In genomic region chr4:26094076-26094475, GRCh38 we compare ENCODE assay signal across 15 cellular contexts.
DNase-seq lines count a peak whose midpoint lies in the region; ATAC-seq and TF ChIP-seq lines count a peak whose summit lies in the region.
"Had no signal": no experiment of that assay in that cellular context is flagged by ENCODE, and none has a peak within 500 bp of the region (broad histone marks: within the 10 kb centered on the region; RNA-seq: fewer than 3 reads in every experiment).

No MANE protein-coding gene starts in this region.

- no peak for TF ChIP-seq POLR2A in gastroesophageal sphincter (IDR thresholded peaks at IDR 0.05)

- H3K9me3 Mint-ChIP-seq in activated CD4-positive, alpha-beta memory T cell treated with anti-CD3 and anti-CD28 coated beads for 36 hours = peaks cover 41% of the 10 kb centered on the region
- peaks cover 71% of the 10 kb centered on the region for H3K9me3 Mint-ChIP-seq in activated CD4-positive, alpha-beta memory T cell treated with anti-CD3 and anti-CD28 coated beads, Interleukin-2, amount 10 ng/mL, durations not matched to agents 7 days and 5 days
- peaks cover 78% of the 10 kb centered on the region for H3K9me3 Mint-ChIP-seq in activated T-helper 1 cell treated with anti-CD3 and anti-CD28 coated beads, Interleukin-12 subunit alpha, Interleukin-12 subunit beta, Interleukin-2, Interleukin-4 antibody, amounts not matched to agents 30 ng/mL and 10 ng/mL and 1 ng/mL, durations not matched to agents 14 hours and 24 hours and 36 hours

- no peaks in the 10 kb centered on the region for H3K27me3 ChIP-seq in gastroesophageal sphincter

- H3K36me3 ChIP-seq in gastroesophageal sphincter = no peaks in the 10 kb centered on the region
- H3K36me3 ChIP-seq: HAP-1 had no signal

- H3K9me3 ChIP-seq in gastroesophageal sphincter = peaks cover 0 to 33% (median 0%) of the 10 kb centered on the region in 3 donors
- H3K9me3 ChIP-seq: A549 had no signal

- no peak overlapping the region for H3K4me3 ChIP-seq in gastroesophageal sphincter
- H3K4me3 ChIP-seq: A549, HAP-1 had no signal

- H3K27ac Mint-ChIP-seq in activated CD4-positive, alpha-beta memory T cell treated with anti-CD3 and anti-CD28 coated beads for 36 hours = peak overlapping the region; percentile 71
- H3K27ac Mint-ChIP-seq in activated CD4-positive, alpha-beta memory T cell treated with anti-CD3 and anti-CD28 coated beads, Interleukin-2, amount 10 ng/mL, durations not matched to agents 7 days and 5 days = no peak overlapping the region
- H3K27ac Mint-ChIP-seq in activated T-helper 1 cell treated with anti-CD3 and anti-CD28 coated beads, Interleukin-12 subunit alpha, Interleukin-12 subunit beta, Interleukin-2, Interleukin-4 antibody, amounts not matched to agents 30 ng/mL and 10 ng/mL and 1 ng/mL, durations not matched to agents 14 hours and 24 hours and 36 hours = peak overlapping the region; percentile 94
- H3K27ac Mint-ChIP-seq: CD14-positive monocyte had no signal

- TF ChIP-seq EP300 in gastroesophageal sphincter (IDR thresholded peaks at IDR 0.05) = no peak

- no peak overlapping the region for H3K27ac ChIP-seq in gastroesophageal sphincter
- H3K27ac ChIP-seq: A549 had no signal

- H3K36me3 Mint-ChIP-seq in activated CD4-positive, alpha-beta memory T cell treated with anti-CD3 and anti-CD28 coated beads for 36 hours = peaks cover 22% of the 10 kb centered on the region
- peaks cover 67% of the 10 kb centered on the region for H3K36me3 Mint-ChIP-seq in activated CD4-positive, alpha-beta memory T cell treated with anti-CD3 and anti-CD28 coated beads, Interleukin-2, amount 10 ng/mL, durations not matched to agents 7 days and 5 days (ENCODE audit: low read depth)
- peaks cover 61% of the 10 kb centered on the region for H3K36me3 Mint-ChIP-seq in activated T-helper 1 cell treated with anti-CD3 and anti-CD28 coated beads, Interleukin-12 subunit alpha, Interleukin-12 subunit beta, Interleukin-2, Interleukin-4 antibody, amounts not matched to agents 30 ng/mL and 10 ng/mL and 1 ng/mL, durations not matched to agents 14 hours and 24 hours and 36 hours (ENCODE audit: low read depth)

- ATAC-seq in gastroesophageal sphincter (peak; percentile 36), HG03196 (IDR thresholded peaks at IDR 0.05; ENCODE audit: unreplicated experiment) (no peak)
- peak; percentile 83 for ATAC-seq in stimulated activated naive CD8-positive, alpha-beta T cell treated with anti-CD3 and anti-CD28 coated beads, Interleukin-15, Interleukin-2, amounts not matched to agents 100 U/mL and 50 U/mL, for 24 hours
- ATAC-seq: A549 had no signal

- POLR2A ChIA-PET in activated CD4-positive, alpha-beta memory T cell treated with anti-CD3 and anti-CD28 coated beads for 36 hours (lab: Charles Lee) = interaction anchor here (1.4 to 1.7 kb wide), 2 partner anchors 19 to 225 kb away, joined by 4 to 7 read pairs; no protein-coding TSS in a partner anchor
- POLR2A ChIA-PET in activated CD4-positive, alpha-beta memory T cell treated with anti-CD3 and anti-CD28 coated beads, Interleukin-2, amount 10 ng/mL, durations not matched to agents 7 days and 5 days (lab: Charles Lee) = interaction anchor here (1.1 to 1.3 kb wide), 3 partner anchors 10 to 18 kb away, joined by 3 to 5 read pairs (median 4); no protein-coding TSS in a partner anchor

- intact Hi-C loops in activated CD4-positive, alpha-beta memory T cell treated with anti-CD3 and anti-CD28 coated beads for 36 hours (cut with micrococcal nuclease) = no loop called here
- intact Hi-C loops in activated T-helper 1 cell treated with anti-CD3 and anti-CD28 coated beads, Interleukin-12 subunit alpha, Interleukin-12 subunit beta, Interleukin-2, Interleukin-4 antibody, amounts not matched to agents 30 ng/mL and 10 ng/mL and 1 ng/mL, durations not matched to agents 14 hours and 24 hours and 36 hours (cut with micrococcal nuclease) = no loop called here

- 67% methylated on average over 1 of the region's 2 CpGs for WGBS in gastroesophageal sphincter (ENCODE audit: low coverage in 1 of 2), 2 donors

- no peak for DNase-seq in activated CD4-positive, alpha-beta memory T cell treated with anti-CD3 and anti-CD28 coated beads for 36 hours
- no peak for DNase-seq in activated CD4-positive, alpha-beta memory T cell treated with anti-CD3 and anti-CD28 coated beads, Interleukin-2, amount 10 ng/mL, durations not matched to agents 7 days and 5 days
- DNase-seq in activated T-helper 1 cell treated with anti-CD3 and anti-CD28 coated beads, Interleukin-12 subunit alpha, Interleukin-12 subunit beta, Interleukin-2, Interleukin-4 antibody, amounts not matched to agents 30 ng/mL and 10 ng/mL and 1 ng/mL, durations not matched to agents 14 hours and 24 hours and 36 hours (ENCODE audit: low spot score) = no peak
- DNase-seq in stimulated activated naive CD8-positive, alpha-beta T cell treated with anti-CD3 and anti-CD28 coated beads, Interleukin-15, Interleukin-2, amounts not matched to agents 100 U/mL and 50 U/mL, for 24 hours = no peak
- DNase-seq in NCI-H2196 treated with DMSO at 0.1 percent for 48 hours (lab: John Stamatoyannopoulos, UW; ENCODE audit: unreplicated experiment) (no peak), NAMALWA (ENCODE audit: low spot score) (no peak)
- DNase-seq: Caco-2, NCI-H1417, NCI-H2029, NCI-H510A treated with DMSO at 0.1 percent for 48 hours had no signal

- peaks cover 2% of the 10 kb centered on the region for H3K27me3 Mint-ChIP-seq in activated CD4-positive, alpha-beta memory T cell treated with anti-CD3 and anti-CD28 coated beads for 36 hours
- no peaks in the 10 kb centered on the region for H3K27me3 Mint-ChIP-seq in activated CD4-positive, alpha-beta memory T cell treated with anti-CD3 and anti-CD28 coated beads, Interleukin-2, amount 10 ng/mL, durations not matched to agents 7 days and 5 days
- H3K27me3 Mint-ChIP-seq in activated T-helper 1 cell treated with anti-CD3 and anti-CD28 coated beads, Interleukin-12 subunit alpha, Interleukin-12 subunit beta, Interleukin-2, Interleukin-4 antibody, amounts not matched to agents 30 ng/mL and 10 ng/mL and 1 ng/mL, durations not matched to agents 14 hours and 24 hours and 36 hours (ENCODE audit: insufficient read depth) = peaks cover 4% of the 10 kb centered on the region

- CTCF ChIA-PET in activated CD4-positive, alpha-beta memory T cell treated with anti-CD3 and anti-CD28 coated beads for 36 hours (lab: Charles Lee) = interaction anchor here (1.3 kb wide), 1 partner anchor 11 kb away, joined by 4 read pairs; no protein-coding TSS in a partner anchor
- CTCF ChIA-PET in activated CD4-positive, alpha-beta memory T cell treated with anti-CD3 and anti-CD28 coated beads, Interleukin-2, amount 10 ng/mL, durations not matched to agents 7 days and 5 days (lab: Charles Lee) = interaction anchor here (1.0 kb wide), 1 partner anchor 13 kb away, joined by 3 read pairs; no protein-coding TSS in a partner anchor

- peaks cover 27% of the 10 kb centered on the region for H3K4me1 Mint-ChIP-seq in activated CD4-positive, alpha-beta memory T cell treated with anti-CD3 and anti-CD28 coated beads for 36 hours (ENCODE audit: low read depth)
- peaks cover 22% of the 10 kb centered on the region for H3K4me1 Mint-ChIP-seq in activated CD4-positive, alpha-beta memory T cell treated with anti-CD3 and anti-CD28 coated beads, Interleukin-2, amount 10 ng/mL, durations not matched to agents 7 days and 5 days
- H3K4me1 Mint-ChIP-seq in activated T-helper 1 cell treated with anti-CD3 and anti-CD28 coated beads, Interleukin-12 subunit alpha, Interleukin-12 subunit beta, Interleukin-2, Interleukin-4 antibody, amounts not matched to agents 30 ng/mL and 10 ng/mL and 1 ng/mL, durations not matched to agents 14 hours and 24 hours and 36 hours (ENCODE audit: low read depth) = peaks cover 60% of the 10 kb centered on the region
- H3K4me1 Mint-ChIP-seq: CD14-positive monocyte had no signal

- no peak overlapping the region for H3K4me3 Mint-ChIP-seq in activated CD4-positive, alpha-beta memory T cell treated with anti-CD3 and anti-CD28 coated beads for 36 hours
- H3K4me3 Mint-ChIP-seq in activated CD4-positive, alpha-beta memory T cell treated with anti-CD3 and anti-CD28 coated beads, Interleukin-2, amount 10 ng/mL, durations not matched to agents 7 days and 5 days = no peak overlapping the region
- H3K4me3 Mint-ChIP-seq in activated T-helper 1 cell treated with anti-CD3 and anti-CD28 coated beads, Interleukin-12 subunit alpha, Interleukin-12 subunit beta, Interleukin-2, Interleukin-4 antibody, amounts not matched to agents 30 ng/mL and 10 ng/mL and 1 ng/mL, durations not matched to agents 14 hours and 24 hours and 36 hours = no peak overlapping the region
- H3K4me3 Mint-ChIP-seq: CD14-positive monocyte had no signal

- no peaks in the 10 kb centered on the region for H3K4me1 ChIP-seq in gastroesophageal sphincter
- H3K4me1 ChIP-seq: A549, Caco-2, HAP-1 had no signal

- no peak for TF ChIP-seq CTCF in gastroesophageal sphincter (IDR thresholded peaks at IDR 0.05)
